ENCODE assay signal across 23 cellular contexts in genomic region chr16:77433146-77433545, GRCh38. TPM values are rescaled to one million over a fixed set of nuclear protein-coding genes. Genes with fewer than 3 reads are reported as not detected.
DNase-seq lines count a peak whose midpoint lies in the region; ATAC-seq and TF ChIP-seq lines count a peak whose summit lies in the region.
"Had no signal": no experiment of that assay in that cellular context is flagged by ENCODE, and none has a peak within 500 bp of the region (broad histone marks: within the 10 kb centered on the region; RNA-seq: fewer than 3 reads in every experiment).

No MANE protein-coding gene starts in this region.

- CTCF ChIA-PET in Panc1 (lab: Charles Lee): no interaction called here

- no peak overlapping the region for H3K27ac Mint-ChIP-seq in nephron
- H3K27ac Mint-ChIP-seq in stimulated activated naive CD8-positive, alpha-beta T cell treated with anti-CD3 and anti-CD28 coated beads, Interleukin-15, amount 100 ng/mL, for 72 hours: no peak overlapping the region
- no peak overlapping the region for H3K27ac Mint-ChIP-seq in T-helper 2 cell treated with Interferon-gamma antibody and Interleukin-4, amounts not matched to agents 5 μg/mL and 100 μg/mL, for 36 hours
- H3K27ac Mint-ChIP-seq: CD4-positive, CD25-positive, alpha-beta regulatory T cell had no signal

- H3K9me3 ChIP-seq in Panc1 (ENCODE audit: control insufficient read depth, insufficient read depth, low read depth, low read length): no peaks in the 10 kb centered on the region
- H3K9me3 ChIP-seq: HAP-1, SJSA1 had no signal

- in situ Hi-C loops in Panc1 (cut with HindIII; ENCODE audit: low pct_unique_long_range_greater_than_20kb, low sequenced_read_pairs): no loop called here

- intact Hi-C loops in Panc1 (cut with micrococcal nuclease; ENCODE audit: unreplicated experiment): loop anchor here (5.0 kb wide), 1 partner anchor 196 kb away; no protein-coding TSS in a partner anchor

- peaks cover 6% of the 10 kb centered on the region for H3K4me1 Mint-ChIP-seq in nephron
- no peaks in the 10 kb centered on the region for H3K4me1 Mint-ChIP-seq in stimulated activated naive CD8-positive, alpha-beta T cell treated with anti-CD3 and anti-CD28 coated beads, Interleukin-15, amount 100 ng/mL, for 72 hours
- H3K4me1 Mint-ChIP-seq in T-helper 2 cell treated with Interferon-gamma antibody and Interleukin-4, amounts not matched to agents 5 μg/mL and 100 μg/mL, for 36 hours (ENCODE audit: low read depth): no peaks in the 10 kb centered on the region
- H3K4me1 Mint-ChIP-seq: CD4-positive, CD25-positive, alpha-beta regulatory T cell had no signal

- no peak for TF ChIP-seq CTCF in Panc1 (IDR thresholded peaks at IDR 0.05)
- no peak for TF ChIP-seq CTCF in nephron (IDR thresholded peaks at IDR 0.05; ENCODE audit: unreplicated experiment in 3 of 3)

- peaks cover 85% of the 10 kb centered on the region for H3K27me3 Mint-ChIP-seq in nephron (ENCODE audit: low read depth)
- peaks cover 36% of the 10 kb centered on the region for H3K27me3 Mint-ChIP-seq in stimulated activated naive CD8-positive, alpha-beta T cell treated with anti-CD3 and anti-CD28 coated beads, Interleukin-15, amount 100 ng/mL, for 72 hours
- H3K27me3 Mint-ChIP-seq in T-helper 2 cell treated with Interferon-gamma antibody and Interleukin-4, amounts not matched to agents 5 μg/mL and 100 μg/mL, for 36 hours (ENCODE audit: low read depth): peaks cover 44% of the 10 kb centered on the region

- POLR2A ChIA-PET in Panc1 (lab: Charles Lee): no interaction called here

- peaks cover 10% of the 10 kb centered on the region for H3K9me3 Mint-ChIP-seq in nephron
- H3K9me3 Mint-ChIP-seq in stimulated activated naive CD8-positive, alpha-beta T cell treated with anti-CD3 and anti-CD28 coated beads, Interleukin-15, amount 100 ng/mL, for 72 hours: no peaks in the 10 kb centered on the region
- H3K9me3 Mint-ChIP-seq in T-helper 2 cell treated with Interferon-gamma antibody and Interleukin-4, amounts not matched to agents 5 μg/mL and 100 μg/mL, for 36 hours: no peaks in the 10 kb centered on the region

- DNase-seq in Panc1 (ENCODE audit: low read depth, low spot score) (no peak), retina (peak; percentile 57), NCI-H2196 treated with DMSO at 0.1 percent for 48 hours (lab: John Stamatoyannopoulos, UW; ENCODE audit: unreplicated experiment) (no peak)
- no peak for DNase-seq in stimulated activated naive CD8-positive, alpha-beta T cell treated with anti-CD3 and anti-CD28 coated beads, Interleukin-15, amount 100 ng/mL, for 72 hours
- no peak for DNase-seq in T-helper 2 cell treated with Interferon-gamma antibody and Interleukin-4, amounts not matched to agents 5 μg/mL and 100 μg/mL, for 36 hours (ENCODE audit: low spot score)
- DNase-seq: CD4-positive, CD25-positive, alpha-beta regulatory T cell; GM23248; KBM-7; MM.1S; NCI-H1048; NCI-H1417 treated with DMSO at 0.1 percent for 48 hours; NCI-H187 treated with DMSO at 0.1 percent for 48 hours; NCI-H345; NCI-H524 treated with DMSO at 0.1 percent for 48 hours; NCI-H82; OCI-M1 had no signal

- peak overlapping the region; percentile 9; the same call in 1 of the 2 replicates for H3K27ac ChIP-seq in Panc1 (ENCODE audit: low read length)
- H3K27ac ChIP-seq in cingulate gyrus (ENCODE audit: low read depth, low read length): peak overlapping the region; percentile 65
- H3K27ac ChIP-seq: GM23248, SJSA1 had no signal

- H3K36me3 ChIP-seq in Panc1 (ENCODE audit: control insufficient read depth, insufficient read depth, low read length): no peaks in the 10 kb centered on the region
- H3K36me3 ChIP-seq: HAP-1, SJSA1 had no signal

- H3K4me1 ChIP-seq in Panc1 (ENCODE audit: control insufficient read depth, insufficient read depth, low read length): no peaks in the 10 kb centered on the region; the same call in 1 of the 2 replicates
- H3K4me1 ChIP-seq: HAP-1, SJSA1 had no signal

- no peaks in the 10 kb centered on the region for H3K27me3 ChIP-seq in Panc1 (ENCODE audit: control insufficient read depth, insufficient read depth, low read length)

- no TSS peak for BruUV-seq in Panc1 (replicated peaks; lab: Mats Ljungman, UMichigan)

- H3K36me3 Mint-ChIP-seq in nephron (ENCODE audit: low read depth): no peaks in the 10 kb centered on the region
- no peaks in the 10 kb centered on the region for H3K36me3 Mint-ChIP-seq in T-helper 2 cell treated with Interferon-gamma antibody and Interleukin-4, amounts not matched to agents 5 μg/mL and 100 μg/mL, for 36 hours (ENCODE audit: low read depth)
- H3K36me3 Mint-ChIP-seq: CD4-positive, CD25-positive, alpha-beta regulatory T cell had no signal

- ATAC-seq in Panc1: no peak
- ATAC-seq in stimulated activated naive CD8-positive, alpha-beta T cell treated with anti-CD3 and anti-CD28 coated beads, Interleukin-15, amount 100 ng/mL, for 72 hours: no peak
- ATAC-seq: GM12878, Right ventricle myocardium inferior had no signal

- H3K4me3 Mint-ChIP-seq in nephron: peak overlapping the region in 2 of 3 experiments; percentile 8 to 70
- H3K4me3 Mint-ChIP-seq in stimulated activated naive CD8-positive, alpha-beta T cell treated with anti-CD3 and anti-CD28 coated beads, Interleukin-15, amount 100 ng/mL, for 72 hours: no peak overlapping the region
- no peak overlapping the region for H3K4me3 Mint-ChIP-seq in T-helper 2 cell treated with Interferon-gamma antibody and Interleukin-4, amounts not matched to agents 5 μg/mL and 100 μg/mL, for 36 hours
- H3K4me3 Mint-ChIP-seq: CD4-positive, CD25-positive, alpha-beta regulatory T cell had no signal

- H3K4me3 ChIP-seq in Panc1 (ENCODE audit: low read depth in 2 of 2, low read length in 2 of 2): no peak overlapping the region
- H3K4me3 ChIP-seq: GM12878, GM23248, HAP-1, SJSA1 had no signal

RNA-seq across cellular contexts. Expression of gene ADAMTS18, which starts 1.7 kb away (rescaled TPM):
- not detected for total RNA-seq in Panc1 (2021; ENCODE audit: unreplicated experiment)
- polyA plus RNA-seq in Panc1 (2012; ENCODE audit: insufficient read length): not detected
- total RNA-seq: CD4-positive, CD25-positive, alpha-beta regulatory T cell; GM12878; GM23248; Right ventricle myocardium inferior; SJSA1 had no signal
- polyA plus RNA-seq: BJ; CD4-positive, CD25-positive, alpha-beta regulatory T cell; GM12878; GM23248 had no signal

Comparison
In these comparisons a context has a peak if more than half of its experiments do, and no peak if none do; other contexts are left out.
1. H3K4me3 Mint-ChIP-seq: peak in nephron (2 of 3); none in stimulated activated naive CD8-positive, alpha-beta T cell treated with anti-CD3 and anti-CD28 coated beads, Interleukin-15, amount 100 ng/mL, for 72 hours (0 of 2) and T-helper 2 cell treated with Interferon-gamma antibody and Interleukin-4, amounts not matched to agents 5 μg/mL and 100 μg/mL, for 36 hours (single experiment).